ENCODE assay signal across 18 cellular contexts in the genomic region with DNA sequence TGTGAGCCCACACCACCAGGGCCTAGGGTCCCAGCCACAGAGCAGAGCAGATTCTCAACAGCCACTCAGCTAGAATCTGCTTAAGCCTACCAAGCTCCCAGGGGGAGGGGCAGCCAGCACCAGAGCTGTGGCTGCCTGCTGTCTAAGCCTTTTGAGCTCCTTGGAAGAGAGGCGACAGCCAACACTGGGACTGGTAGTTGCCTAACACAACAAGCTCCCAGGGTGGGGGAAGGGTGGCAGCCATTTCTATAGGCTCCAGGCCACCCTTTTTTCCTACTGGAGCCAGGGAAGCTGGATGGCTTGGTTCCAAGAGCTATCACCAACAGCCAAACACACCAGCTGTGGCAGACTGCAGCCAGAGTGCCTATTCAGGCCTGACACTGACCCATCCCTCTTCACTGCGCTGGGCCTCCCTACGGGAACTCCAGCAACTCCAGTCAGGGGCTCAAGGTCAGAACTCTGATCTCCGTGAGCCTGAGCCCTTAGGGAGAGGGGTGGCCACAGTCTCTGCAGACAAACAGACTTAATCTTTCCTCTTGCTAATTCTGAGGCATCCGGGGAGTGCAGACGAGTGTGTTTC.
DNase-seq lines count a peak whose midpoint lies in the region; ATAC-seq, FAIRE-seq and TF ChIP-seq lines count a peak whose summit lies in the region.
"Had no signal": no experiment of that assay in that cellular context is flagged by ENCODE, and none has a peak within 500 bp of the region (broad histone marks: within the 10 kb centered on the region; RNA-seq: fewer than 3 reads in every experiment).

No MANE protein-coding gene starts in this region.

- ATAC-seq in HG03097 (IDR thresholded peaks at IDR 0.05; ENCODE audit: low FRiP score, unreplicated experiment): no peak
- ATAC-seq: A549; activated naive CD4-positive, alpha-beta T cell treated with anti-CD3 and anti-CD28 coated beads, Interleukin-2, amount 50 U/mL, for 72 hours; heart left ventricle had no signal

- FAIRE-seq in kidney (lab: Jason Lieb, UNC): no peak
- FAIRE-seq: A549, GM12891 had no signal

- intact Hi-C loops in kidney (cut with DNase I): no loop called here

- TF ChIP-seq CTCF in kidney (IDR thresholded peaks at IDR 0.05; ENCODE audit: borderline replicate concordance, extremely low read depth, insufficient read depth): no peak

- no peaks in the 10 kb centered on the region for H3K4me1 ChIP-seq in kidney (ENCODE audit: control insufficient read depth in 1 of 2, insufficient read depth in 1 of 2, low read depth in 1 of 2, low read length in 2 of 2)
- H3K4me1 ChIP-seq: A549, esophagus muscularis mucosa, heart left ventricle had no signal

- no peaks in the 10 kb centered on the region for H3K9me3 ChIP-seq in kidney (ENCODE audit: control insufficient read depth in 1 of 2, low read length in 2 of 2)
- H3K9me3 ChIP-seq: A549 had no signal

- DNase-seq in NCI-H2081 (lab: John Stamatoyannopoulos, UW): peak; percentile 28 to 36
- DNase-seq in NCI-H2081 treated with DMSO at 0.1 percent for 48 hours (lab: John Stamatoyannopoulos, UW): no peak
- DNase-seq in NCI-H2029 treated with DMSO at 0.1 percent for 48 hours (lab: John Stamatoyannopoulos, UW): peak; percentile 86
- peak; percentile 9 for DNase-seq in SK-N-DZ (ENCODE audit: low spot score)
- DNase-seq in kidney: peak; percentile 44
- no peak for DNase-seq in midbrain (lab: John Stamatoyannopoulos, UW)
- DNase-seq in NCI-H1436 treated with DMSO at 0.1 percent for 48 hours (lab: John Stamatoyannopoulos, UW): no peak
- DNase-seq: activated CD4-positive, alpha-beta T cell treated with anti-CD3 and anti-CD28 coated beads, Interleukin-2, amount 10 ng/mL, durations not matched to agents 7 days and 5 days; CD4-positive, CD25-positive, alpha-beta regulatory T cell; H7; heart left ventricle; Kasumi-1; NCI-H2107 had no signal

- H3K27ac ChIP-seq in kidney (ENCODE audit: low read depth in 2 of 2, low read length in 2 of 2): no peak overlapping the region
- H3K27ac ChIP-seq: A549, esophagus muscularis mucosa, heart left ventricle had no signal

- H3K4me3 ChIP-seq in kidney (ENCODE audit: low read length in 2 of 2): no peak overlapping the region
- H3K4me3 ChIP-seq: A549, esophagus muscularis mucosa, heart left ventricle had no signal

- H3K36me3 ChIP-seq in kidney (ENCODE audit: control insufficient read depth in 1 of 2, insufficient read depth in 2 of 2, low read length in 2 of 2): no peaks in the 10 kb centered on the region
- H3K36me3 ChIP-seq: esophagus muscularis mucosa, heart left ventricle had no signal

- H3K9ac ChIP-seq in kidney (ENCODE audit: low read length in 2 of 2): no peak overlapping the region

Comparison
In these comparisons a context has a peak if more than half of its experiments do, and no peak if none do; other contexts are left out.
1. DNase-seq: peak in NCI-H2081 (2 of 2), NCI-H2029 treated with DMSO at 0.1 percent for 48 hours (single experiment), SK-N-DZ (single experiment) and kidney (single experiment); none in NCI-H2081 treated with DMSO at 0.1 percent for 48 hours (single experiment), midbrain (single experiment) and NCI-H1436 treated with DMSO at 0.1 percent for 48 hours (single experiment).